ENCODE assay signal across 1 cellular context in the genomic region with DNA sequence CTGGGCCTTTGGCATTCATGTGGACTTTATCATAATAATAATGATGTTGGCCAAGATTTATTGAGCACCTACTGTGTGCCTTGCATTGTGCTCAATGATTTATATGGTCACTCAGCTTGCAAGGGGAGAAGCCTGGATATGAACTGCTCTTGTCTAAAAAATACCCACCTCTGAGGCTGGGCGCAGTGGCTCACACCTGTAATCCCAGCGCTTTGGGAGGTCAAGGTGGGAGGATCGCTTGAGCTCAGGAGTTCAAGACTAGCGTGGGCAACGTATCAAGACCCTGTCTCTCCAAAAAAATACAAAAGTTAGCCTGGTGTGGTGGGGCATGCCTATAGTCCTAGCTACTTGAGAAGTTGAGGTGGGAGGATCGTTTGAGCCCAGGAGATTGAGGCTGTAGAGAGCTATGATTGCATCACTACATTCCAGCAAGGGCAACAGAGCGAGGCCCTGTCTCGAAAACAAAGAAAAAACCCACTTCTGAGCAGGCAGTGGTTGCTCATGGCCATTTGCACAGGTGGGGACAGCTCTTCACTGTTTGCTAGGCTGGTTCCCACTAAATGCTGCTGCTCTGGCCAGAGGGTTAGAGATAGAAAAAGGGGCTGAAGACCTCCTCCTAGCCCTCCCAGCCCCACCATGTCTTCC.
A peak's percentile ranks its signal among the peaks of the same experiment; 100 is the strongest.
TF ChIP-seq lines count a peak whose summit lies in the region.

No MANE protein-coding gene starts in this region.

TF ChIP-seq in K562, 482 proteins besides CTCF, POLR2A, EP300 and RAD21:
- peak; percentile 77 for TF ChIP-seq CEBPG (CRISPR knock-in tag; IDR thresholded peaks at IDR 0.05)
- TF ChIP-seq CEBPG (tag; conservative IDR thresholded peaks at IDR 0.05 in 1 of 2, IDR thresholded peaks at IDR 0.05 in 1 of 2): peak; percentile 51 to 74; a peak in 3 of 4 replicates
- 0 out of 4 replicates have a peak, but pooled peaks of 1 of the 2 experiments have one; percentile 4 for TF ChIP-seq KDM1A (IDR thresholded peaks at IDR 0.05)
- no peak for TF ChIP-seq SLC30A9 (CRISPR knock-in tag; IDR thresholded peaks at IDR 0.05)
- TF ChIP-seq ZKSCAN1 (IDR thresholded peaks at IDR 0.05; ENCODE audit: low read depth, low read length): peak; percentile 90
- TF ChIP-seq CEBPB (tag; IDR thresholded peaks at IDR 0.05): peak; percentile 77
- no peak for TF ChIP-seq ZNF175 (CRISPR knock-in tag; IDR thresholded peaks at IDR 0.05; ENCODE audit: low read depth)
- TF ChIP-seq, protein P1, sequence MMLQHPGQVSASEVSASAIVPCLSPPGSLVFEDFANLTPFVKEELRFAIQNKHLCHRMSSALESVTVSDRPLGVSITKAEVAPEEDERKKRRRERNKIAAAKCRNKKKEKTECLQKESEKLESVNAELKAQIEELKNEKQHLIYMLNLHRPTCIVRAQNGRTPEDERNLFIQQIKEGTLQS (IDR thresholded peaks at IDR 0.05): peak; percentile 79
- TF ChIP-seq, protein P1 (CRISPR knock-in tag; conservative IDR thresholded peaks at IDR 0.05): no peak
- TF ChIP-seq ZNF609 (CRISPR knock-in tag; IDR thresholded peaks at IDR 0.05; ENCODE audit: borderline replicate concordance): 0 out of 2 replicates have a peak, but pooled peaks have one; percentile 5
- 0 out of 2 replicates have a peak, but pooled peaks have one; percentile 3 for TF ChIP-seq CBX1 (IDR thresholded peaks at IDR 0.05; ENCODE audit: low read depth)
- TF ChIP-seq PHF20 (IDR thresholded peaks at IDR 0.05; ENCODE audit: partially characterized antibody): peak; percentile 1
- peak; percentile 70; the same call in 1 of the 2 replicates for TF ChIP-seq ADNP (tag; IDR thresholded peaks at IDR 0.05)
- TF ChIP-seq ZNF232 (CRISPR knock-in tag; IDR thresholded peaks at IDR 0.05): no peak
